7 cellular contexts compared by ENCODE assay signal in the genomic region with DNA sequence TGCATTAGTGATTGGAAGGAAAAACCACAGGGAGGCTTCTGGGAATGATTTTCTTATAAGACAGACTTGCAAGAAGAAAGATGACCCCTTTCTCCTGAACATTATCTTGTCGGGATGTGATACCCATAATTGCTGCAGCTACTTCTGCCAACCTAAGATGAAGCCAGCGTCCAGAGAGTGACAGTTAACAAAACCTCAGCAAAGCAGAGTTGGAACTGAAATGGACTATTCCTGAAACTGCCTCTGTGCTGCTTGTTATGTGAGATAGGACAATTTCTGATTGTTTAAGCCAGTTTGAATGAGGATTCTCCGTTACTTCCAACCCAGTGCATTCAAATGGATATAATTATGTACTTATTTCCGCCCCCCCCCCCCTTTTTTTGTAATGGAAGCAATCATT.
"Had no signal": no experiment of that assay in that cellular context is flagged by ENCODE, and none has a peak within 500 bp of the region (broad histone marks: within the 10 kb centered on the region; RNA-seq: fewer than 3 reads in every experiment).

No MANE protein-coding gene starts in this region.

- H3K9ac ChIP-seq: GM23248 had no signal

- H3K4me3 Mint-ChIP-seq: H9 had no signal

- H3K27ac ChIP-seq: GM23248 had no signal

- FAIRE-seq: HTR-8/SVneo, K562 had no signal

- DNase-seq: GM23248, GOT3, H9, HCEC 1CT, IMR-90 had no signal

- H2AFZ ChIP-seq: GM23248 had no signal

- H3K4me3 ChIP-seq: GM23248, K562 had no signal

- H3K27ac Mint-ChIP-seq: H9 had no signal
